Comparison of ENCODE assay signal across 9 cellular contexts in the genomic region with DNA sequence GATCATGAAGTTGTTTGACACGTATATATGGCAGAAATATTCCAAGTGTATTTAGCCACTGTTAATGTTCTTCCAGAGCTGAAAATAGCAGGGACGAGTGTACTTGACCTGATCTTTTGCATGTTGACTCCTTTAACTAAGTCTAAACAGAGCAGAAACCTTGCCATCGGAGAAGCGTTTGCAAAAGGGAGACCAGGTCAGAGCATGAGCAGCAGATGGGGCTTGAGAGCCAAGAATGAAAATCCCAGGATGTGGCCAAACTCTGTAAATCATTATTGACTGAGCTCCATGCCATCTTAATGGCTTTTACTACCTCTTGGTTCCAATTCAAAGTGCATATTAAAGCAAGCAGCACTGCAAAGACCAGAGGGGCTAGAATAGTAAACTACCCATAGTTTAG. TPM values are rescaled to one million over a fixed set of nuclear protein-coding genes. Genes with fewer than 3 reads are reported as not detected.
DNase-seq lines count a peak whose midpoint lies in the region; ATAC-seq and TF ChIP-seq lines count a peak whose summit lies in the region.
"Had no signal": no experiment of that assay in that cellular context is flagged by ENCODE, and none has a peak within 500 bp of the region (broad histone marks: within the 10 kb centered on the region; RNA-seq: fewer than 3 reads in every experiment).

No MANE protein-coding gene starts in this region.

- DNase-seq in GM10248 (ENCODE audit: extremely low spot score) (no peak), NCI-H524 treated with DMSO at 0.1 percent for 48 hours (lab: John Stamatoyannopoulos, UW) (peak; percentile 33), fibroblast of peridontal ligament (ENCODE audit: extremely low read depth) (peak; percentile 86), retinal pigment epithelial cell (ENCODE audit: low read depth) (no peak), endothelial cell (ENCODE audit: low spot score) (no peak)
- DNase-seq: head of caudate nucleus, NCI-H1048 had no signal

- no peaks in the 10 kb centered on the region for H3K27me3 Mint-ChIP-seq in endothelial cell (ENCODE audit: unreplicated experiment)

- no peaks in the 10 kb centered on the region for H3K9me3 Mint-ChIP-seq in endothelial cell (ENCODE audit: unreplicated experiment)

- H3K27ac Mint-ChIP-seq in endothelial cell (ENCODE audit: unreplicated experiment), result no peak overlapping the region

- POLR2A ChIA-PET in GM10248 (lab: Yijun Ruan, JAX), result no interaction called here

- H3K4me3 ChIP-seq in retinal pigment epithelial cell (ENCODE audit: low read length), result no peak overlapping the region

- H3K4me3 Mint-ChIP-seq in endothelial cell (ENCODE audit: unreplicated experiment), result no peak overlapping the region

- H3K36me3 Mint-ChIP-seq in endothelial cell (ENCODE audit: low read depth, unreplicated experiment), result no peaks in the 10 kb centered on the region

- TF ChIP-seq CTCF in GM10248 (IDR thresholded peaks at IDR 0.05; ENCODE audit: control extremely low read depth, extremely low read depth, low read depth, missing control alignments) (peak; percentile 16), retinal pigment epithelial cell (conservative IDR thresholded peaks at IDR 0.05; ENCODE audit: low read depth, low read length) (peak; percentile 42), endothelial cell (IDR thresholded peaks at IDR 0.05; ENCODE audit: unreplicated experiment) (no peak)

- H3K4me1 Mint-ChIP-seq in endothelial cell (ENCODE audit: unreplicated experiment), result peaks cover 16% of the 10 kb centered on the region

- CTCF ChIA-PET in GM10248 (lab: Yijun Ruan, JAX), result interaction anchor here (1.2 to 1.6 kb wide), 3 partner anchors 12 to 39 kb away, joined by 3 to 4 read pairs (median 4); no protein-coding TSS in a partner anchor

- ATAC-seq in GM21360 (IDR thresholded peaks at IDR 0.05; ENCODE audit: unreplicated experiment), result no peak
- ATAC-seq in GM21576 (IDR thresholded peaks at IDR 0.05; ENCODE audit: unreplicated experiment), result no peak

RNA-seq across cellular contexts. Expression of a gene that starts 55.5 kb away (rescaled TPM):
- not detected for total RNA-seq in endothelial cell (ENCODE audit: unreplicated experiment)

Comparison
In these comparisons a context has a peak if more than half of its experiments do, and no peak if none do; other contexts are left out.
1. DNase-seq: peak in NCI-H524 treated with DMSO at 0.1 percent for 48 hours (single experiment) and fibroblast of peridontal ligament (single experiment); none in GM10248 (single experiment), retinal pigment epithelial cell (single experiment) and endothelial cell (single experiment).